Comparison of ENCODE assay signal across 9 cellular contexts in genomic region chr20:10447028-10447427, GRCh38. TPM values are rescaled to one million over a fixed set of nuclear protein-coding genes. Genes with fewer than 3 reads are reported as not detected.
DNase-seq lines count a peak whose midpoint lies in the region; ATAC-seq and TF ChIP-seq lines count a peak whose summit lies in the region.
"Had no signal": no experiment of that assay in that cellular context is flagged by ENCODE, and none has a peak within 500 bp of the region (broad histone marks: within the 10 kb centered on the region; RNA-seq: fewer than 3 reads in every experiment).

No MANE protein-coding gene starts in this region.

- H3K4me3 Mint-ChIP-seq in CD4-positive, alpha-beta memory T cell = peak overlapping the region; percentile 47 to 89 (median 76)
- H3K4me3 Mint-ChIP-seq in memory B cell = peak overlapping the region; percentile 45

- peak; percentile 26 to 74 (median 37) for DNase-seq in CD4-positive, alpha-beta memory T cell
- peak; percentile 77 for DNase-seq in activated effector memory CD4-positive, alpha-beta T cell treated with anti-CD3 and anti-CD28 coated beads, Interleukin-2, amount 50 U/mL, for 16 hours
- DNase-seq in memory B cell (ENCODE audit: low spot score in 2 of 2) (no peak), cortex of kidney (lab: John Stamatoyannopoulos, UW) (no peak), NCI-H774 (lab: John Stamatoyannopoulos, UW) (no peak)

- peak; percentile 12; the same call in 1 of the 2 replicates for TF ChIP-seq CTCF in OCI-LY1 (IDR thresholded peaks at IDR 0.05; ENCODE audit: low read length)

- H3K9me3 ChIP-seq in CD4-positive, alpha-beta memory T cell (ENCODE audit: control insufficient read depth in 1 of 2, low read length in 2 of 2) = no peaks in the 10 kb centered on the region
- no peaks in the 10 kb centered on the region for H3K9me3 ChIP-seq in OCI-LY1 (ENCODE audit: low read length)

- H3K9me3 Mint-ChIP-seq in CD4-positive, alpha-beta memory T cell = no peaks in the 10 kb centered on the region
- no peaks in the 10 kb centered on the region for H3K9me3 Mint-ChIP-seq in memory B cell

- POLR2A ChIA-PET in CD4-positive, alpha-beta memory T cell (lab: Charles Lee; ENCODE audit: partially characterized antibody) = interaction anchor here (1.6 kb wide), 1 partner anchor 12 kb away, joined by 5 read pairs; no protein-coding TSS in a partner anchor

- H3K4me1 Mint-ChIP-seq in CD4-positive, alpha-beta memory T cell = peaks cover 15 to 24% (median 17%) of the 10 kb centered on the region in 4 donors
- peaks cover 13% of the 10 kb centered on the region for H3K4me1 Mint-ChIP-seq in memory B cell

- no peaks in the 10 kb centered on the region for H4K20me1 ChIP-seq in OCI-LY1 (ENCODE audit: insufficient read depth, low read length)

- H3K4me3 ChIP-seq in CD4-positive, alpha-beta memory T cell (ENCODE audit: low read length in 2 of 2) = no peak overlapping the region
- H3K4me3 ChIP-seq in OCI-LY1 (ENCODE audit: low read depth, low read length, poor library complexity, severe bottlenecking) = no peak overlapping the region

- H3K36me3 ChIP-seq in CD4-positive, alpha-beta memory T cell (ENCODE audit: insufficient read depth, low read length) = no peaks in the 10 kb centered on the region
- no peaks in the 10 kb centered on the region for H3K36me3 ChIP-seq in OCI-LY1 (ENCODE audit: insufficient read depth, low read length)

- intact Hi-C loops in CD4-positive, alpha-beta memory T cell (cut with micrococcal nuclease) = loop anchor here (1.0 to 5.0 kb wide), 2 partner anchors 12 to 65 kb away; partner anchors contain the start of gene SLX4IP

- H2AFZ ChIP-seq in OCI-LY1 (ENCODE audit: low read length) = no peak overlapping the region

- H3K4me2 ChIP-seq in OCI-LY1 (ENCODE audit: low read length) = peak overlapping the region; percentile 58

- H3F3A ChIP-seq in OCI-LY1 (ENCODE audit: insufficient read depth, low read length) = no peaks in the 10 kb centered on the region

- CTCF ChIA-PET in CD4-positive, alpha-beta memory T cell (lab: Charles Lee; ENCODE audit: partially characterized antibody) = no interaction called here

- peak overlapping the region; percentile 9 to 88 (median 28) for H3K27ac Mint-ChIP-seq in CD4-positive, alpha-beta memory T cell
- peak overlapping the region; percentile 74 for H3K27ac Mint-ChIP-seq in memory B cell

- H3K79me2 ChIP-seq in OCI-LY1 (ENCODE audit: insufficient read depth, low read length) = peaks cover 40% of the 10 kb centered on the region

- peak overlapping the region; percentile 44; the same call in 1 of the 2 replicates for H3K9ac ChIP-seq in OCI-LY1 (ENCODE audit: low read length)

- ATAC-seq in GM19351 (IDR thresholded peaks at IDR 0.05; ENCODE audit: unreplicated experiment) = peak; percentile 100
- peak; percentile 96 for ATAC-seq in HG03196 (IDR thresholded peaks at IDR 0.05; ENCODE audit: unreplicated experiment)
- peak; percentile 55 for ATAC-seq in memory B cell (ENCODE audit: low read depth)

- H3K4me1 ChIP-seq in CD4-positive, alpha-beta memory T cell (ENCODE audit: insufficient read depth, low read length) = peaks cover 16% of the 10 kb centered on the region
- peaks cover 24% of the 10 kb centered on the region for H3K4me1 ChIP-seq in OCI-LY1 (ENCODE audit: insufficient read depth, low read length, severe bottlenecking)

- no peaks in the 10 kb centered on the region for H3K9me2 ChIP-seq in OCI-LY1 (ENCODE audit: low read depth, low read length)

- H3K36me3 Mint-ChIP-seq in CD4-positive, alpha-beta memory T cell = peaks cover 0 to 12% of the 10 kb centered on the region in 2 donors
- H3K36me3 Mint-ChIP-seq in memory B cell = peaks cover 3% of the 10 kb centered on the region

- no peaks in the 10 kb centered on the region for H3K27me3 Mint-ChIP-seq in CD4-positive, alpha-beta memory T cell
- H3K27me3 Mint-ChIP-seq in memory B cell = no peaks in the 10 kb centered on the region

- H3K27ac ChIP-seq in CD4-positive, alpha-beta memory T cell (ENCODE audit: low read depth, low read length) = no peak overlapping the region
- peak overlapping the region; percentile 53 for H3K27ac ChIP-seq in OCI-LY1 (ENCODE audit: low read depth, low read length, poor library complexity, severe bottlenecking)
- H3K27ac ChIP-seq: VCaP had no signal

- no peaks in the 10 kb centered on the region for H3K27me3 ChIP-seq in CD4-positive, alpha-beta memory T cell (ENCODE audit: insufficient read depth, low read length)
- H3K27me3 ChIP-seq in OCI-LY1 (ENCODE audit: insufficient read depth, low read length) = no peaks in the 10 kb centered on the region

RNA-seq across cellular contexts. Expression of gene SLX4IP, which starts 11.9 kb away (rescaled TPM):
- total RNA-seq in CD4-positive, alpha-beta memory T cell = 1 to 10 TPM; 6.3 to 6.6 TPM
- polyA plus RNA-seq in CD4-positive, alpha-beta memory T cell = 1 to 10 TPM; 1.5 to 1.7 TPM

RNA-seq across cellular contexts. Expression of gene MKKS, which starts 13.0 kb away (rescaled TPM):
- total RNA-seq in CD4-positive, alpha-beta memory T cell = 10 to 100 TPM; 14.6 to 14.8 TPM
- 10 to 100 TPM; 34.3 to 34.9 TPM for polyA plus RNA-seq in CD4-positive, alpha-beta memory T cell

Comparison
In these comparisons a context has a peak if more than half of its experiments do, and no peak if none do; other contexts are left out.
1. DNase-seq: peak in CD4-positive, alpha-beta memory T cell (5 of 5) and activated effector memory CD4-positive, alpha-beta T cell treated with anti-CD3 and anti-CD28 coated beads, Interleukin-2, amount 50 U/mL, for 16 hours (single experiment); none in memory B cell (0 of 2), cortex of kidney (single experiment) and NCI-H774 (single experiment).
2. Peak in every context shown above with its lines, with median percentiles within 50 percentile points of each other: ATAC-seq.